ENCODE assay signal across 8 cellular contexts in genomic region chr19:4732680-4733114, GRCh38. TPM values are rescaled to one million over a fixed set of nuclear protein-coding genes. Genes with fewer than 3 reads are reported as not detected.
A peak's percentile ranks its signal among the peaks of the same experiment; 100 is the strongest.
DNase-seq lines count a peak whose midpoint lies in the region; ATAC-seq and TF ChIP-seq lines count a peak whose summit lies in the region.

No MANE protein-coding gene starts in this region.

- TF ChIP-seq CTCF in AG04449 (IDR thresholded peaks at IDR 0.05; ENCODE audit: insufficient read depth, low read length, missing control alignments) (peak; percentile 71), WI38 (IDR thresholded peaks at IDR 0.05; ENCODE audit: low read depth, low read length) (peak; percentile 72)

- DNase-seq in AG04449 (ENCODE audit: low read depth, low spot score) (no peak), GM19240 (ENCODE audit: insufficient read length, low spot score) (peak; percentile 39), NCI-H2227 treated with DMSO at 0.1 percent for 48 hours (lab: John Stamatoyannopoulos, UW) (peak; percentile 78), cerebellum (ENCODE audit: low spot score) (peak; percentile 87), left lobe of liver (ENCODE audit: low spot score) (no peak)
- DNase-seq in stimulated activated CD4-positive, alpha-beta T cell treated with anti-CD3 and anti-CD28 coated beads, TNF-alpha, amount 100 ng/mL, for 48 hours (ENCODE audit: low read depth in 3 of 3), result peak; percentile 19 to 45 (median 40)

- peak; percentile 95 for ATAC-seq in left lobe of liver
- ATAC-seq in HG02798 (IDR thresholded peaks at IDR 0.05; ENCODE audit: poor library complexity, unreplicated experiment), result no peak

- H3K4me3 ChIP-seq in AG04449 (ENCODE audit: low read depth, low read length) (no peak overlapping the region; the same call in 1 of the 2 replicates), WI38 (ENCODE audit: low read depth, low read length) (no peak overlapping the region)

- CTCF ChIA-PET in AG04449 (lab: Yijun Ruan, JAX), result interaction anchor here (0.6 to 12.1 kb wide), 21 partner anchors 8 to 925 kb away, joined by 3 to 315 read pairs (median 6); partner anchors contain the start of gene FEM1A

- POLR2A ChIA-PET in AG04449 (lab: Yijun Ruan, JAX), result interaction anchor here (1.4 kb wide), 1 partner anchor 58 kb away, joined by 5 read pairs; the partner anchor contains the start of gene FEM1A

RNA-seq across cellular contexts. Expression of gene DPP9, which starts 9.1 kb away (rescaled TPM):
- 19.1 TPM for total RNA-seq in cerebellum
- 61.3 TPM for total RNA-seq in left lobe of liver

RNA-seq across cellular contexts. Expression of gene FEM1A, which starts 58.8 kb away (rescaled TPM):
- total RNA-seq in cerebellum (14.4 TPM), left lobe of liver (6.2 TPM)

Comparison
In these comparisons a context has a peak if more than half of its experiments do, and no peak if none do; other contexts are left out.
1. DNase-seq: peak in GM19240 (single experiment), NCI-H2227 treated with DMSO at 0.1 percent for 48 hours (single experiment), cerebellum (single experiment) and stimulated activated CD4-positive, alpha-beta T cell treated with anti-CD3 and anti-CD28 coated beads, TNF-alpha, amount 100 ng/mL, for 48 hours (3 of 3); none in AG04449 (single experiment) and left lobe of liver (single experiment).